17 cellular contexts compared by ENCODE assay signal in the genomic region with DNA sequence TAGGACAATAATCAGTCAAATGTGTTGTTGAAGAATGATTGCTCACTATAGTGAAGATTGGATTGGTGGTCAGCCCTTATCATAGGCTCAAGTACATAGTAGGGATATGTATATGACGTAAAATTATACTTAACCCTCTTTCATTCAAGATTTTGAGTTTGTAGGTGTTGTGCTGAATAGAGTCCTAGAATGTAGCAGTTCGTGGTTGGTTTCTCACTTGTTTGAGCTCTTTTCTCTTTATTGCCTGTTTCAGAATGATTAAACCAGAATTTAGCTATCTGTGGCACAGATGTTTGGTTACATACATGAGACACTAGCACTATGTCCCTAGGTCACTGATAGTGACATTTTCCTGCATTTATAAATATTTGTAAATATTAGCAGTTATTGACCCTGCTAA. TPM values are rescaled to one million over a fixed set of nuclear protein-coding genes. Genes with fewer than 3 reads are reported as not detected.
DNase-seq lines count a peak whose midpoint lies in the region; ATAC-seq and TF ChIP-seq lines count a peak whose summit lies in the region.
"Had no signal": no experiment of that assay in that cellular context is flagged by ENCODE, and none has a peak within 500 bp of the region (broad histone marks: within the 10 kb centered on the region; RNA-seq: fewer than 3 reads in every experiment).

No MANE protein-coding gene starts in this region.

- no peak overlapping the region for H3K4me3 Mint-ChIP-seq in activated naive CD4-positive, alpha-beta T cell treated with anti-CD3 and anti-CD28 coated beads for 36 hours

- no peaks in the 10 kb centered on the region for H3K36me3 ChIP-seq in prostate gland

- H3K9me3 Mint-ChIP-seq in activated naive CD4-positive, alpha-beta T cell treated with anti-CD3 and anti-CD28 coated beads for 36 hours: no peaks in the 10 kb centered on the region

- no peak for DNase-seq in activated naive CD4-positive, alpha-beta T cell treated with anti-CD3 and anti-CD28 coated beads for 36 hours
- no peak for DNase-seq in activated naive CD4-positive, alpha-beta T cell treated with anti-CD3 and anti-CD28 coated beads, Interleukin-2, amount 50 U/mL, for 16 hours
- DNase-seq in stimulated activated naive CD8-positive, alpha-beta T cell treated with anti-CD3 and anti-CD28 coated beads, Interleukin-15, Interleukin-2, amounts not matched to agents 100 U/mL and 50 U/mL, for 24 hours: no peak
- no peak for DNase-seq in prostate gland (ENCODE audit: low spot score)
- DNase-seq in cortex of kidney (lab: John Stamatoyannopoulos, UW): no peak
- DNase-seq: DMS53, MM.1S, NCI-H1105, NCI-H187 treated with DMSO at 0.1 percent for 48 hours, NCI-H446, Right ventricle myocardium superior, SK-N-SH had no signal

- peaks cover 6% of the 10 kb centered on the region for H3K36me3 Mint-ChIP-seq in activated naive CD4-positive, alpha-beta T cell treated with anti-CD3 and anti-CD28 coated beads for 36 hours (ENCODE audit: low read depth)

- no peaks in the 10 kb centered on the region for H3K9me3 ChIP-seq in prostate gland
- H3K9me3 ChIP-seq: SK-N-SH had no signal

- no peaks in the 10 kb centered on the region for H3K27me3 Mint-ChIP-seq in activated naive CD4-positive, alpha-beta T cell treated with anti-CD3 and anti-CD28 coated beads for 36 hours (ENCODE audit: low read depth)

- no peak overlapping the region for H3K4me3 ChIP-seq in prostate gland
- H3K4me3 ChIP-seq: GM12878 had no signal

- CTCF ChIA-PET in activated naive CD4-positive, alpha-beta T cell treated with anti-CD3 and anti-CD28 coated beads for 36 hours (lab: Charles Lee): no interaction called here

- no peak for TF ChIP-seq POLR2A in prostate gland (IDR thresholded peaks at IDR 0.05)

- TF ChIP-seq CTCF in prostate gland (IDR thresholded peaks at IDR 0.05): no peak

- H3K27ac Mint-ChIP-seq in activated naive CD4-positive, alpha-beta T cell treated with anti-CD3 and anti-CD28 coated beads for 36 hours: peak overlapping the region; percentile 21

- WGBS in prostate gland: 96% methylated on average over 2 of the region's 2 CpGs

- intact Hi-C loops in activated naive CD4-positive, alpha-beta T cell treated with anti-CD3 and anti-CD28 coated beads for 36 hours (cut with micrococcal nuclease): no loop called here
- intact Hi-C loops in prostate gland (cut with DNase I): no loop called here

- H3K27ac ChIP-seq in prostate gland: no peak overlapping the region

- H3K27me3 ChIP-seq in prostate gland (replicated peaks; ENCODE audit: insufficient read depth): no peaks in the 10 kb centered on the region

- H3K4me1 ChIP-seq in prostate gland (replicated peaks): no peaks in the 10 kb centered on the region

- ATAC-seq in HG02610 (IDR thresholded peaks at IDR 0.05; ENCODE audit: unreplicated experiment) (peak; percentile 51), HG03442 (IDR thresholded peaks at IDR 0.05; ENCODE audit: unreplicated experiment) (peak; percentile 42), GM21737 (IDR thresholded peaks at IDR 0.05; ENCODE audit: unreplicated experiment) (no peak)
- ATAC-seq in stimulated activated naive CD8-positive, alpha-beta T cell treated with anti-CD3 and anti-CD28 coated beads, Interleukin-15, Interleukin-2, amounts not matched to agents 100 U/mL and 50 U/mL, for 24 hours: peak; percentile 52
- ATAC-seq: GM12878 had no signal

- H3K4me1 Mint-ChIP-seq in activated naive CD4-positive, alpha-beta T cell treated with anti-CD3 and anti-CD28 coated beads for 36 hours (ENCODE audit: low read depth): peaks cover 38% of the 10 kb centered on the region

RNA-seq across cellular contexts. Expression of gene ZFY, which starts 15.5 kb away (rescaled TPM):
- 10 to 100 TPM; 11.5 to 11.9 TPM for total RNA-seq in activated naive CD4-positive, alpha-beta T cell treated with anti-CD3 and anti-CD28 coated beads for 36 hours
- total RNA-seq in prostate gland: 10 to 100 TPM; 11.5 to 14.0 TPM
- total RNA-seq: A673, GM12878 had no signal
